ENCODE assay signal across 1 cellular context in the genomic region with DNA sequence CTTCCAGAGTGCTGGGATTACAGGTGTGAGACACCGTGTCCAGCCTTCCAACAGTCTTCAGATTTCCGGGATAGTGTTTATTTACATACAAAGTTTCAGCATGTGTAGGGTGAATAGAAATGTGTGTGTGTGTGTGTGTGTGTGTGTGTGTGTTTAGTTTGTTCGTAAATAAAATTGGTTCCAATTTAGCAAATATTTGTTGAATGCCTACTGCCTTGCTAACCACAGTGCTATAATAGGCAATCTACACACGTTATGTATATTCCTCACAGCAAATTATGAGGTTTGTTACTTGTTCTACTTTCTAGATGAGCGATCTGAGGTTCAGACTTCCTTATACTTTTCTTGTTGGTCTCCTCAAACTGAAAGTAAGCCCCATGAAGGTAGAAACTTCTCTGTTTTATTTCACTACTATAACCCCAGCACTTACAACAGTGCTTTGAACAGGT.
TF ChIP-seq lines count a peak whose summit lies in the region.

No MANE protein-coding gene starts in this region.

TF ChIP-seq in GM23338, 12 proteins besides CTCF, POLR2A, EP300 and RAD21 (continued from another document):
- TF ChIP-seq REST (IDR thresholded peaks at IDR 0.05; ENCODE audit: unreplicated experiment): no peak
- TF ChIP-seq EZH2phosphoT487 (IDR thresholded peaks at IDR 0.05; ENCODE audit: unreplicated experiment): no peak
- no peak for TF ChIP-seq JUNB (IDR thresholded peaks at IDR 0.05; ENCODE audit: unreplicated experiment)
